10 cellular contexts compared by ENCODE assay signal in genomic region chr22:37079668-37080171, GRCh38. TPM values are rescaled to one million over a fixed set of nuclear protein-coding genes. Genes with fewer than 3 reads are reported as not detected.
DNase-seq lines count a peak whose midpoint lies in the region; ATAC-seq and TF ChIP-seq lines count a peak whose summit lies in the region.
"Had no signal": no experiment of that assay in that cellular context is flagged by ENCODE, and none has a peak within 500 bp of the region (broad histone marks: within the 10 kb centered on the region; RNA-seq: fewer than 3 reads in every experiment).

No MANE protein-coding gene starts in this region.

- H3K9me3 ChIP-seq in Peyer's patch: no peaks in the 10 kb centered on the region
- H3K9me3 ChIP-seq: adrenal gland, neutrophil had no signal

- peaks cover 0 to 9% (median 0%) of the 10 kb centered on the region in 4 donors for H3K4me1 ChIP-seq in Peyer's patch
- H3K4me1 ChIP-seq: adrenal gland had no signal

- no peaks in the 10 kb centered on the region for H3K27me3 ChIP-seq in Peyer's patch
- H3K27me3 ChIP-seq: adrenal gland had no signal

- TF ChIP-seq CTCF in Peyer's patch (IDR thresholded peaks at IDR 0.05): no peak

- DNase-seq in Peyer's patch: peak in 2 of 3 donors; percentile 67 to 86
- peak; percentile 90 for DNase-seq in activated T-cell treated with anti-CD3 and anti-CD28 coated beads, Interleukin-2, amount 50 U/mL, for 1 hour
- DNase-seq in islet precursor cell: peak; percentile 67
- peak; percentile 66 to 92 for DNase-seq in stimulated activated CD8-positive, alpha-beta memory T cell treated with anti-CD3 and anti-CD28 coated beads, Interleukin-7, amount 100 ng/mL, for 48 hours (ENCODE audit: extremely low read depth in 1 of 2, low read depth in 1 of 2)
- no peak for DNase-seq in NCI-H82 (lab: John Stamatoyannopoulos, UW)
- no peak for DNase-seq in NCI-H146 treated with DMSO at 0.1 percent for 48 hours (lab: John Stamatoyannopoulos, UW; ENCODE audit: unreplicated experiment)
- no peak for DNase-seq in NCI-H510A treated with DMSO at 0.1 percent for 48 hours (lab: John Stamatoyannopoulos, UW)

- peak overlapping the region; percentile 43 to 66 (median 49) for H3K27ac ChIP-seq in Peyer's patch
- H3K27ac ChIP-seq: adrenal gland, neutrophil had no signal

- TF ChIP-seq POLR2A in Peyer's patch (IDR thresholded peaks at IDR 0.05): no peak

- no peak overlapping the region for H3K4me3 ChIP-seq in Peyer's patch
- H3K4me3 ChIP-seq: adrenal gland had no signal

- no peak for ATAC-seq in GM19455 (IDR thresholded peaks at IDR 0.05; ENCODE audit: unreplicated experiment)

- no peaks in the 10 kb centered on the region for H3K36me3 ChIP-seq in Peyer's patch
- H3K36me3 ChIP-seq: adrenal gland, neutrophil had no signal

RNA-seq across cellular contexts. Expression of gene KCTD17, which starts 28.2 kb away (rescaled TPM):
- 10 to 100 TPM in 3 of 4 donors, 1 to 10 TPM in 1; 9.5 to 30.5 (median 13.5) TPM for total RNA-seq in Peyer's patch

RNA-seq across cellular contexts. Expression of gene TMPRSS6, which starts 29.8 kb away (rescaled TPM):
- total RNA-seq in Peyer's patch: under 1 TPM in 2 of 4 donors, not detected in 2; 0.27 to 0.88 TPM

Comparison
In these comparisons a context has a peak if more than half of its experiments do, and no peak if none do; other contexts are left out.
1. DNase-seq: peak in Peyer's patch (2 of 3), activated T-cell treated with anti-CD3 and anti-CD28 coated beads, Interleukin-2, amount 50 U/mL, for 1 hour (single experiment), islet precursor cell (single experiment) and stimulated activated CD8-positive, alpha-beta memory T cell treated with anti-CD3 and anti-CD28 coated beads, Interleukin-7, amount 100 ng/mL, for 48 hours (2 of 2); none in NCI-H82 (single experiment), NCI-H146 treated with DMSO at 0.1 percent for 48 hours (single experiment) and NCI-H510A treated with DMSO at 0.1 percent for 48 hours (single experiment).